14 cellular contexts compared by ENCODE assay signal in the genomic region with DNA sequence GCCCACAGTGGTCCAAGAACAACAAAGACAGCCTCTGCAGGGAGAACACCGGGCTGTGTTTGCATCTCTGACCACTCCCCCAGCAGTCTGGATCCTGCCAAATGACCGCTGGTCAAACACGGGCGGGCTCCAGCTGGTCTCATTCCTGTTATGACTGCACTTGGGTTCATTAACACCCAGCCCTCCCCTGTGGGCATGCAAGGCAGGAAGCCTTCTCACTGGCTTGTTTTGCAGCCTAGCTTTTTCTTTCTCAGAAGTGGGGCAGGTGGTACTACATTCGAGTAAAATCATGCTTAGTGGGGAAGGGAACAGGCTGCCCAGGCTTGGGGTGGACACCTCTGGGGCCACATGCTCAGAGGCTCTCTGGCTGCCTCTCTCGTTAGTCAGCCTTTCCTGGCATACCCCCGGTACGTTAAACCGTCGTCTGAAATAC.
A peak's percentile ranks its signal among the peaks of the same experiment; 100 is the strongest.
DNase-seq lines count a peak whose midpoint lies in the region; TF ChIP-seq lines count a peak whose summit lies in the region.
"Had no signal": no experiment of that assay in that cellular context is flagged by ENCODE, and none has a peak within 500 bp of the region (broad histone marks: within the 10 kb centered on the region; RNA-seq: fewer than 3 reads in every experiment).

No MANE protein-coding gene starts in this region.

- peak; percentile 51 for DNase-seq in AG08395 (ENCODE audit: low spot score)
- DNase-seq in NCI-H2081 treated with DMSO at 0.1 percent for 48 hours (lab: John Stamatoyannopoulos, UW), result peak; percentile 52
- no peak for DNase-seq in esophagus muscularis mucosa (ENCODE audit: extremely low spot score)
- peak; percentile 21 for DNase-seq in nephron progenitor cell
- DNase-seq in T-helper 1 cell, result no peak
- DNase-seq in mesenchymal stem cell, result no peak
- no peak for DNase-seq in NCI-H1694 (lab: John Stamatoyannopoulos, UW)
- no peak for DNase-seq in cerebellum (ENCODE audit: low spot score)
- DNase-seq: activated CD4-positive, alpha-beta T cell treated with anti-CD3 and anti-CD28 coated beads, Interleukin-2, amount 50 U/mL, for 1 hour; kidney glomerular epithelial cell; NCI-H1436 had no signal

- no peak overlapping the region for H3K18ac ChIP-seq in mesenchymal stem cell (ENCODE audit: low read depth in 1 of 2, low read length in 2 of 2)

- H3K36me3 Mint-ChIP-seq in nephron progenitor cell (ENCODE audit: low read depth), result no peaks in the 10 kb centered on the region
- H3K36me3 Mint-ChIP-seq: activated naive CD8-positive, alpha-beta T cell had no signal

- no peak overlapping the region for H3K4ac ChIP-seq in mesenchymal stem cell (ENCODE audit: low read depth in 1 of 2, low read length in 2 of 2)

- peaks cover 60% of the 10 kb centered on the region for H3K27me3 Mint-ChIP-seq in nephron progenitor cell (ENCODE audit: low read depth, poor library complexity)

- WGBS in esophagus muscularis mucosa, result 29% methylated on average over 6 of the region's 10 CpGs
- WGBS in mesenchymal stem cell, result 71% methylated on average over 10 of the region's 10 CpGs

- TF ChIP-seq EP300 in esophagus muscularis mucosa (IDR thresholded peaks at IDR 0.05), result no peak

- H3K27ac Mint-ChIP-seq in nephron progenitor cell, result no peak overlapping the region
- H3K27ac Mint-ChIP-seq: activated naive CD8-positive, alpha-beta T cell had no signal

- no peak overlapping the region for H2BK120ac ChIP-seq in mesenchymal stem cell (ENCODE audit: low read depth, low read length)

- H3K23ac ChIP-seq in mesenchymal stem cell (ENCODE audit: low read length in 2 of 2), result no peak overlapping the region

- TF ChIP-seq CTCF in esophagus muscularis mucosa (IDR thresholded peaks at IDR 0.05), result no peak
- no peak for TF ChIP-seq CTCF in nephron progenitor cell (IDR thresholded peaks at IDR 0.05)

- no peak overlapping the region for H3K14ac ChIP-seq in mesenchymal stem cell (ENCODE audit: low read length in 2 of 2)

- H2BK12ac ChIP-seq in mesenchymal stem cell (ENCODE audit: low read length in 2 of 2), result no peak overlapping the region

- no peak overlapping the region for H3K9ac ChIP-seq in mesenchymal stem cell (ENCODE audit: low read length)

- no peak overlapping the region for H2AFZ ChIP-seq in mesenchymal stem cell (ENCODE audit: low read depth, low read length)

- H2AK5ac ChIP-seq in mesenchymal stem cell (ENCODE audit: low read length, severe bottlenecking), result no peak overlapping the region

- H3K27ac ChIP-seq in esophagus muscularis mucosa (replicated peaks in 1 of 4) (peak overlapping the region; percentile 32 to 70 (median 66)), mesenchymal stem cell (ENCODE audit: low read length, poor library complexity, severe bottlenecking) (no peak overlapping the region)
- H3K27ac ChIP-seq: epithelial cell of prostate, skin epidermis had no signal

- H4K8ac ChIP-seq in mesenchymal stem cell (ENCODE audit: low read length), result no peak overlapping the region

- H3K4me3 ChIP-seq in esophagus muscularis mucosa (peak overlapping the region in 1 of 4 donors; percentile 4), mesenchymal stem cell (ENCODE audit: insufficient read depth in 1 of 2, low read depth in 1 of 2, low read length in 2 of 2) (peak overlapping the region in 1 of 2 experiments; percentile 16)
- H3K4me3 ChIP-seq: skin epidermis had no signal

- intact Hi-C loops in esophagus muscularis mucosa (cut with DNase I), result no loop called here

- TF ChIP-seq POLR2A in esophagus muscularis mucosa (IDR thresholded peaks at IDR 0.05; ENCODE audit: low read depth), result no peak

- H3K4me1 Mint-ChIP-seq in nephron progenitor cell, result peaks cover 52% of the 10 kb centered on the region

- no peak overlapping the region for H3K4me2 ChIP-seq in mesenchymal stem cell (ENCODE audit: low read length, poor library complexity, severe bottlenecking)

- H3K27me3 ChIP-seq in esophagus muscularis mucosa (no peaks in the 10 kb centered on the region), mesenchymal stem cell (ENCODE audit: control insufficient read depth in 1 of 2, insufficient read depth in 1 of 2, low read length in 2 of 2) (peaks cover 0 to 26% of the 10 kb centered on the region in 2 experiments)

- no peaks in the 10 kb centered on the region for H3K9me3 Mint-ChIP-seq in nephron progenitor cell

- H3K36me3 ChIP-seq in esophagus muscularis mucosa (no peaks in the 10 kb centered on the region), mesenchymal stem cell (ENCODE audit: control insufficient read depth in 1 of 2, insufficient read depth in 2 of 2, low read depth in 1 of 2, low read length in 2 of 2) (no peaks in the 10 kb centered on the region)

- no peak overlapping the region for H4K91ac ChIP-seq in mesenchymal stem cell (ENCODE audit: low read length)

- peaks cover 0 to 40% (median 24%) of the 10 kb centered on the region in 4 donors for H3K4me1 ChIP-seq in esophagus muscularis mucosa
- H3K4me1 ChIP-seq in mesenchymal stem cell (ENCODE audit: control insufficient read depth, insufficient read depth, low read depth, low read length), result peaks cover 9% of the 10 kb centered on the region

- no peak overlapping the region for H2BK5ac ChIP-seq in mesenchymal stem cell (ENCODE audit: low read depth, low read length, poor library complexity, severe bottlenecking)

- H3K9me3 ChIP-seq in esophagus muscularis mucosa, result no peaks in the 10 kb centered on the region
- no peaks in the 10 kb centered on the region for H3K9me3 ChIP-seq in mesenchymal stem cell (ENCODE audit: control insufficient read depth, low read length)

- no peak overlapping the region for H2BK15ac ChIP-seq in mesenchymal stem cell (ENCODE audit: low read depth, poor library complexity, severe bottlenecking)

- H3K4me3 Mint-ChIP-seq in nephron progenitor cell, result no peak overlapping the region
- H3K4me3 Mint-ChIP-seq: activated naive CD8-positive, alpha-beta T cell had no signal

- no peaks in the 10 kb centered on the region for H3K79me1 ChIP-seq in mesenchymal stem cell (replicated peaks; ENCODE audit: low read length, poor library complexity, severe bottlenecking)

Comparison
In these comparisons a context has a peak if more than half of its experiments do, and no peak if none do; other contexts are left out.
1. DNase-seq: peak in AG08395 (single experiment), NCI-H2081 treated with DMSO at 0.1 percent for 48 hours (single experiment) and nephron progenitor cell (single experiment); none in esophagus muscularis mucosa (single experiment), T-helper 1 cell (0 of 5), mesenchymal stem cell (single experiment), NCI-H1694 (single experiment) and cerebellum (single experiment).